In the genomic region with DNA sequence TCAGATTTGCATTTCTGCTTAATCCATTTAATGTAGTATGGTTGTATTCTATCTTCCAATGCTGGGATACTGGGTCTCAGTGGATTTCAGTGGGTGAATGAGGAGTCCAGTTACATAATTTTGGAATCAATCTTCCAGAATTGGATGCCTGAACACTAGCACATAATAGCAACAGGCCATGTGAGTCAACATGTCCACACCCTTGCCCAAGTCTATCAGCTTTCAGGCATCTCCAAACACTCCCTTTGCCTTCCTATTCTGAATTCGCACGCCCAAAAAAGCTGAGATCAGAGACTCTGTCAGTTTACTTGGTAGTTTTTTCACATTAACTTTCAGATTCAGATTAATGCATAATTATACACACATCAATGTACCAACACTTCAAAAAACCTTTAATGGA, we compare ENCODE assay signal across 20 cellular contexts.
DNase-seq lines count a peak whose midpoint lies in the region; ATAC-seq, FAIRE-seq and TF ChIP-seq lines count a peak whose summit lies in the region.
"Had no signal": no experiment of that assay in that cellular context is flagged by ENCODE, and none has a peak within 500 bp of the region (broad histone marks: within the 10 kb centered on the region; RNA-seq: fewer than 3 reads in every experiment).

No MANE protein-coding gene starts in this region.

- H3K36me3 Mint-ChIP-seq in MCF 10A (ENCODE audit: insufficient read depth, unreplicated experiment), result no peaks in the 10 kb centered on the region
- H3K36me3 Mint-ChIP-seq: activated naive CD4-positive, alpha-beta T cell treated with anti-CD3 and anti-CD28 coated beads, Interleukin-2, amount 10 ng/mL, durations not matched to agents 7 days and 5 days had no signal

- intact Hi-C loops in MCF 10A (cut with micrococcal nuclease), result no loop called here
- intact Hi-C loops in breast epithelium (cut with DNase I; ENCODE audit: low total_unique reads), result no loop called here
- intact Hi-C loops in left lung (cut with DNase I), result no loop called here

- H3K4me1 ChIP-seq in breast epithelium, result peaks cover 0 to 9% of the 10 kb centered on the region in 2 donors
- H3K4me1 ChIP-seq in left lung, result no peaks in the 10 kb centered on the region

- H3K36me3 ChIP-seq in breast epithelium (no peaks in the 10 kb centered on the region), left lung (no peaks in the 10 kb centered on the region)
- H3K36me3 ChIP-seq: cardiac muscle cell, transverse colon had no signal

- no peaks in the 10 kb centered on the region for H3K9me3 Mint-ChIP-seq in MCF 10A (ENCODE audit: unreplicated experiment)
- H3K9me3 Mint-ChIP-seq: activated naive CD4-positive, alpha-beta T cell treated with anti-CD3 and anti-CD28 coated beads, Interleukin-2, amount 10 ng/mL, durations not matched to agents 7 days and 5 days; CD8-positive, alpha-beta memory T cell; naive thymus-derived CD4-positive, alpha-beta T cell had no signal

- H3K9me3 ChIP-seq in breast epithelium (no peaks in the 10 kb centered on the region), left lung (no peaks in the 10 kb centered on the region)
- H3K9me3 ChIP-seq: transverse colon had no signal

- H3K4me1 Mint-ChIP-seq in MCF 10A (ENCODE audit: insufficient read depth, unreplicated experiment), result peaks cover 43% of the 10 kb centered on the region
- H3K4me1 Mint-ChIP-seq: activated naive CD4-positive, alpha-beta T cell treated with anti-CD3 and anti-CD28 coated beads, Interleukin-2, amount 10 ng/mL, durations not matched to agents 7 days and 5 days; IgD-negative memory B cell had no signal

- H3K4me3 ChIP-seq in breast epithelium, result no peak overlapping the region
- no peak overlapping the region for H3K4me3 ChIP-seq in left lung
- H3K4me3 ChIP-seq: cardiac muscle cell, hepatocyte, transverse colon had no signal

- H3K27me3 ChIP-seq in breast epithelium (no peaks in the 10 kb centered on the region), left lung (peaks cover 0 to 5% of the 10 kb centered on the region in 2 donors)
- H3K27me3 ChIP-seq: cardiac muscle cell, hepatocyte, transverse colon had no signal

- no peak overlapping the region for H3K27ac ChIP-seq in breast epithelium
- peak overlapping the region in 1 of 2 donors; percentile 53 for H3K27ac ChIP-seq in left lung
- H3K27ac ChIP-seq: cardiac muscle cell, hepatocyte, transverse colon had no signal

- TF ChIP-seq CTCF in MCF 10A (IDR thresholded peaks at IDR 0.05; ENCODE audit: unreplicated experiment), result no peak
- no peak for TF ChIP-seq CTCF in breast epithelium (IDR thresholded peaks at IDR 0.05)
- no peak for TF ChIP-seq CTCF in left lung (IDR thresholded peaks at IDR 0.05)

- H3K27ac Mint-ChIP-seq in MCF 10A (ENCODE audit: low read depth, unreplicated experiment), result no peak overlapping the region
- H3K27ac Mint-ChIP-seq: activated naive CD4-positive, alpha-beta T cell treated with anti-CD3 and anti-CD28 coated beads, Interleukin-2, amount 10 ng/mL, durations not matched to agents 7 days and 5 days; CD8-positive, alpha-beta memory T cell; IgD-negative memory B cell; naive thymus-derived CD4-positive, alpha-beta T cell had no signal

- FAIRE-seq in HTR-8/SVneo (lab: Jason Lieb, UNC), result no peak
- FAIRE-seq: GM19239 had no signal

- CTCF ChIA-PET in MCF 10A (lab: Yijun Ruan, JAX), result interaction anchor here (0.6 to 1.8 kb wide), 6 partner anchors 11 to 237 kb away, joined by 3 to 7 read pairs (median 4); no protein-coding TSS in a partner anchor

- ATAC-seq in left lung, result peak; percentile 29
- no peak for ATAC-seq in HG03025 (IDR thresholded peaks at IDR 0.05; ENCODE audit: low FRiP score, unreplicated experiment)
- ATAC-seq: naive thymus-derived CD4-positive, alpha-beta T cell; Panc1 had no signal

- DNase-seq in MCF 10A (ENCODE audit: unreplicated experiment), result peak; percentile 74
- DNase-seq in breast epithelium (ENCODE audit: low spot score in 2 of 2), result no peak
- DNase-seq in dedifferentiated amniotic fluid mesenchymal stem cell (ENCODE audit: extremely low spot score), result peak; percentile 34
- DNase-seq in left lung, result no peak
- no peak for DNase-seq in activated CD8-positive, alpha-beta memory T cell treated with anti-CD3 and anti-CD28 coated beads, Interleukin-2, amount 50 U/mL, for 4 hours
- no peak for DNase-seq in HTR-8/SVneo (ENCODE audit: insufficient read length, low spot score)
- DNase-seq in effector CD4-positive, alpha-beta T cell, result no peak
- DNase-seq: activated CD4-positive, alpha-beta T cell treated with anti-CD3 and anti-CD28 coated beads for 1 hour; activated CD8-positive, alpha-beta memory T cell treated with anti-CD3 and anti-CD28 coated beads, Interleukin-2, amount 50 U/mL, for 48 hours; activated naive CD4-positive, alpha-beta T cell treated with anti-CD3 and anti-CD28 coated beads, Interleukin-2, amount 10 ng/mL, durations not matched to agents 7 days and 5 days; CD8-positive, alpha-beta memory T cell; naive thymus-derived CD4-positive, alpha-beta T cell; stimulated activated CD4-positive, alpha-beta T cell treated with anti-CD3 and anti-CD28 coated beads, Interleukin-2, amount 100 ng/mL, for 48 hours; transverse colon had no signal

- BruUV-seq in MCF 10A (replicated peaks; lab: Mats Ljungman, UMichigan), result no TSS peak

- no peak overlapping the region for H3K4me3 Mint-ChIP-seq in MCF 10A (ENCODE audit: unreplicated experiment)
- H3K4me3 Mint-ChIP-seq: activated naive CD4-positive, alpha-beta T cell treated with anti-CD3 and anti-CD28 coated beads, Interleukin-2, amount 10 ng/mL, durations not matched to agents 7 days and 5 days; CD8-positive, alpha-beta memory T cell; IgD-negative memory B cell; naive thymus-derived CD4-positive, alpha-beta T cell had no signal

- no peak for TF ChIP-seq POLR2A in breast epithelium (IDR thresholded peaks at IDR 0.05)

- H3K27me3 Mint-ChIP-seq in MCF 10A (ENCODE audit: insufficient read depth, unreplicated experiment), result no peaks in the 10 kb centered on the region

- POLR2A ChIA-PET in MCF 10A (lab: Yijun Ruan, JAX), result interaction anchor here (0.9 to 5.5 kb wide), 17 partner anchors 11 to 256 kb away, joined by 3 to 41 read pairs (median 5); partner anchors contain the start of gene MCC

Comparison
In these comparisons a context has a peak if more than half of its experiments do, and no peak if none do; other contexts are left out.
1. DNase-seq: peak in MCF 10A (single experiment) and dedifferentiated amniotic fluid mesenchymal stem cell (single experiment); none in breast epithelium (0 of 2), left lung (0 of 2), activated CD8-positive, alpha-beta memory T cell treated with anti-CD3 and anti-CD28 coated beads, Interleukin-2, amount 50 U/mL, for 4 hours (single experiment), HTR-8/SVneo (single experiment) and effector CD4-positive, alpha-beta T cell (single experiment).